In genomic region chr22:20579273-20580120, GRCh38 we compare ENCODE assay signal across 16 cellular contexts.
DNase-seq lines count a peak whose midpoint lies in the region; ATAC-seq and TF ChIP-seq lines count a peak whose summit lies in the region.
"Had no signal": no experiment of that assay in that cellular context is flagged by ENCODE, and none has a peak within 500 bp of the region (broad histone marks: within the 10 kb centered on the region; RNA-seq: fewer than 3 reads in every experiment).

No MANE protein-coding gene starts in this region.

- H3K27ac ChIP-seq in CD8-positive, alpha-beta T cell (ENCODE audit: low read depth, low read length), result no peak overlapping the region
- H3K27ac ChIP-seq in RWPE2 (ENCODE audit: poor library complexity, severe bottlenecking), result no peak overlapping the region
- H3K27ac ChIP-seq: heart left ventricle had no signal

- no peaks in the 10 kb centered on the region for H3K9me3 ChIP-seq in CD8-positive, alpha-beta T cell (ENCODE audit: low read length)
- H3K9me3 ChIP-seq in RWPE2 (ENCODE audit: severe bottlenecking), result no peaks in the 10 kb centered on the region
- H3K9me3 ChIP-seq: heart left ventricle had no signal

- no peak overlapping the region for H3K4me3 ChIP-seq in CD8-positive, alpha-beta T cell (ENCODE audit: low read depth, low read length)
- no peak overlapping the region for H3K4me3 ChIP-seq in RWPE2 (ENCODE audit: severe bottlenecking)
- H3K4me3 ChIP-seq: heart left ventricle had no signal

- H3K36me3 ChIP-seq in CD8-positive, alpha-beta T cell (ENCODE audit: insufficient read depth, low read length), result peaks cover 80% of the 10 kb centered on the region
- peaks cover 89% of the 10 kb centered on the region for H3K36me3 ChIP-seq in RWPE2 (ENCODE audit: low read depth)

- intact Hi-C loops in activated CD8-positive, alpha-beta T cell treated with anti-CD3 and anti-CD28 coated beads for 36 hours (cut with micrococcal nuclease), result no loop called here
- intact Hi-C loops in CD8-positive, alpha-beta T cell (cut with DNase I, micrococcal nuclease), result no loop called here
- intact Hi-C loops in natural killer cell (cut with micrococcal nuclease), result no loop called here

- no peak for TF ChIP-seq CTCF in activated CD8-positive, alpha-beta T cell treated with anti-CD3 and anti-CD28 coated beads for 36 hours (IDR thresholded peaks at IDR 0.05)
- TF ChIP-seq CTCF in CD8-positive, alpha-beta T cell (IDR thresholded peaks at IDR 0.05), result no peak
- TF ChIP-seq CTCF in RWPE2 (IDR thresholded peaks at IDR 0.05; ENCODE audit: poor library complexity, severe bottlenecking) (no peak), natural killer cell (IDR thresholded peaks at IDR 0.05) (no peak)

- no peak overlapping the region for H3K4me3 Mint-ChIP-seq in activated CD8-positive, alpha-beta T cell treated with anti-CD3 and anti-CD28 coated beads, Interleukin-2, amount 10 ng/mL, durations not matched to agents 7 days and 5 days
- no peak overlapping the region for H3K4me3 Mint-ChIP-seq in activated CD8-positive, alpha-beta T cell treated with anti-CD3 and anti-CD28 coated beads for 36 hours
- H3K4me3 Mint-ChIP-seq in CD8-positive, alpha-beta T cell, result no peak overlapping the region
- H3K4me3 Mint-ChIP-seq in natural killer cell, result peak overlapping the region; percentile 83
- H3K4me3 Mint-ChIP-seq: CD14-positive monocyte had no signal

- H3K27me3 Mint-ChIP-seq in activated CD8-positive, alpha-beta T cell treated with anti-CD3 and anti-CD28 coated beads, Interleukin-2, amount 10 ng/mL, durations not matched to agents 7 days and 5 days (ENCODE audit: low read depth), result no peaks in the 10 kb centered on the region
- no peaks in the 10 kb centered on the region for H3K27me3 Mint-ChIP-seq in activated CD8-positive, alpha-beta T cell treated with anti-CD3 and anti-CD28 coated beads for 36 hours
- H3K27me3 Mint-ChIP-seq in CD8-positive, alpha-beta T cell (ENCODE audit: low read depth), result no peaks in the 10 kb centered on the region
- H3K27me3 Mint-ChIP-seq in natural killer cell (ENCODE audit: low read depth in 2 of 2), result no peaks in the 10 kb centered on the region
- H3K27me3 Mint-ChIP-seq: T-helper 17 cell had no signal

- no peak for ATAC-seq in activated CD8-positive, alpha-beta T cell treated with anti-CD3 and anti-CD28 coated beads, Interleukin-2, amount 10 ng/mL, durations not matched to agents 7 days and 5 days
- no peak for ATAC-seq in activated CD8-positive, alpha-beta T cell treated with anti-CD3 and anti-CD28 coated beads for 36 hours
- ATAC-seq in CD8-positive, alpha-beta T cell, result no peak
- no peak for ATAC-seq in RWPE2 (ENCODE audit: low read depth)
- no peak for ATAC-seq in natural killer cell
- ATAC-seq in HG03196 (IDR thresholded peaks at IDR 0.05; ENCODE audit: unreplicated experiment), result no peak
- no peak for ATAC-seq in GM18870 (IDR thresholded peaks at IDR 0.05; ENCODE audit: unreplicated experiment)
- ATAC-seq: HCT116, T-helper 17 cell had no signal

- H3K27me3 ChIP-seq in CD8-positive, alpha-beta T cell (ENCODE audit: insufficient read depth, low read length), result no peaks in the 10 kb centered on the region
- H3K27me3 ChIP-seq in RWPE2 (ENCODE audit: insufficient read depth, poor library complexity, severe bottlenecking), result no peaks in the 10 kb centered on the region
- H3K27me3 ChIP-seq: heart left ventricle had no signal

- H3K4me1 Mint-ChIP-seq in activated CD8-positive, alpha-beta T cell treated with anti-CD3 and anti-CD28 coated beads, Interleukin-2, amount 10 ng/mL, durations not matched to agents 7 days and 5 days (ENCODE audit: low read depth), result peaks cover 9% of the 10 kb centered on the region
- H3K4me1 Mint-ChIP-seq in activated CD8-positive, alpha-beta T cell treated with anti-CD3 and anti-CD28 coated beads for 36 hours (ENCODE audit: low read depth), result peaks cover 29% of the 10 kb centered on the region
- peaks cover 45% of the 10 kb centered on the region for H3K4me1 Mint-ChIP-seq in CD8-positive, alpha-beta T cell (ENCODE audit: low read depth)
- peaks cover 54 to 75% of the 10 kb centered on the region in 2 donors for H3K4me1 Mint-ChIP-seq in natural killer cell

- H3K4me1 ChIP-seq in CD8-positive, alpha-beta T cell (ENCODE audit: insufficient read depth, low read length), result peaks cover 43% of the 10 kb centered on the region
- no peaks in the 10 kb centered on the region for H3K4me1 ChIP-seq in RWPE2 (ENCODE audit: insufficient read depth, poor library complexity, severe bottlenecking)

- H3K9me3 Mint-ChIP-seq in activated CD8-positive, alpha-beta T cell treated with anti-CD3 and anti-CD28 coated beads, Interleukin-2, amount 10 ng/mL, durations not matched to agents 7 days and 5 days (ENCODE audit: insufficient read depth), result no peaks in the 10 kb centered on the region
- no peaks in the 10 kb centered on the region for H3K9me3 Mint-ChIP-seq in activated CD8-positive, alpha-beta T cell treated with anti-CD3 and anti-CD28 coated beads for 36 hours
- no peaks in the 10 kb centered on the region for H3K9me3 Mint-ChIP-seq in CD8-positive, alpha-beta T cell
- H3K9me3 Mint-ChIP-seq in natural killer cell, result no peaks in the 10 kb centered on the region
- H3K9me3 Mint-ChIP-seq: CD14-positive monocyte had no signal

- H3K36me3 Mint-ChIP-seq in activated CD8-positive, alpha-beta T cell treated with anti-CD3 and anti-CD28 coated beads, Interleukin-2, amount 10 ng/mL, durations not matched to agents 7 days and 5 days (ENCODE audit: low read depth), result peaks cover 48% of the 10 kb centered on the region
- peaks cover 21% of the 10 kb centered on the region for H3K36me3 Mint-ChIP-seq in activated CD8-positive, alpha-beta T cell treated with anti-CD3 and anti-CD28 coated beads for 36 hours (ENCODE audit: low read depth)
- H3K36me3 Mint-ChIP-seq in CD8-positive, alpha-beta T cell, result peaks cover 88% of the 10 kb centered on the region
- H3K36me3 Mint-ChIP-seq in natural killer cell, result no peaks in the 10 kb centered on the region

- CTCF ChIA-PET in activated CD8-positive, alpha-beta T cell treated with anti-CD3 and anti-CD28 coated beads, Interleukin-2, amount 10 ng/mL, durations not matched to agents 7 days and 5 days (lab: Charles Lee), result interaction anchor here (0.6 to 3.1 kb wide), 4 partner anchors 15 to 162 kb away, joined by 3 to 12 read pairs (median 4); no protein-coding TSS in a partner anchor
- CTCF ChIA-PET in activated CD8-positive, alpha-beta T cell treated with anti-CD3 and anti-CD28 coated beads for 36 hours (lab: Charles Lee), result interaction anchor here (1.4 to 1.7 kb wide), 3 partner anchors 8 to 15 kb away, joined by 4 to 5 read pairs (median 4); no protein-coding TSS in a partner anchor
- CTCF ChIA-PET in CD8-positive, alpha-beta T cell (lab: Charles Lee), result interaction anchor here (1.0 to 2.0 kb wide), 4 partner anchors 8 to 152 kb away, joined by 3 to 12 read pairs (median 5); no protein-coding TSS in a partner anchor

- DNase-seq in activated CD8-positive, alpha-beta T cell treated with anti-CD3 and anti-CD28 coated beads, Interleukin-2, amount 10 ng/mL, durations not matched to agents 7 days and 5 days, result no peak
- DNase-seq in activated CD8-positive, alpha-beta T cell treated with anti-CD3 and anti-CD28 coated beads for 36 hours, result no peak
- peak in 1 of 7 experiments; percentile 3 for DNase-seq in CD8-positive, alpha-beta T cell
- DNase-seq in RWPE2 (ENCODE audit: low spot score) (peak; percentile 30), natural killer cell (no peak), germinal center (ENCODE audit: low spot score) (no peak)
- DNase-seq: activated CD4-positive, CD25-positive, alpha-beta regulatory T cell; heart left ventricle; NCI-H1436; SHP77 treated with DMSO at 0.1 percent for 48 hours; stimulated activated naive CD4-positive, alpha-beta T cell; T-helper 17 cell had no signal

- POLR2A ChIA-PET in activated CD8-positive, alpha-beta T cell treated with anti-CD3 and anti-CD28 coated beads, Interleukin-2, amount 10 ng/mL, durations not matched to agents 7 days and 5 days (lab: Charles Lee), result interaction anchor here (0.9 kb wide), 1 partner anchor 12 kb away, joined by 3 read pairs; no protein-coding TSS in a partner anchor
- POLR2A ChIA-PET in activated CD8-positive, alpha-beta T cell treated with anti-CD3 and anti-CD28 coated beads for 36 hours (lab: Charles Lee), result interaction anchor here (1.1 kb wide), 1 partner anchor 28 kb away, joined by 3 read pairs; no protein-coding TSS in a partner anchor
- POLR2A ChIA-PET in CD8-positive, alpha-beta T cell (lab: Charles Lee), result interaction anchor here (0.5 to 1.0 kb wide), 3 partner anchors 13 to 169 kb away, joined by 3 to 4 read pairs (median 4); no protein-coding TSS in a partner anchor

- peak overlapping the region; percentile 36 for H3K27ac Mint-ChIP-seq in activated CD8-positive, alpha-beta T cell treated with anti-CD3 and anti-CD28 coated beads, Interleukin-2, amount 10 ng/mL, durations not matched to agents 7 days and 5 days
- H3K27ac Mint-ChIP-seq in activated CD8-positive, alpha-beta T cell treated with anti-CD3 and anti-CD28 coated beads for 36 hours, result no peak overlapping the region
- peak overlapping the region; percentile 37 for H3K27ac Mint-ChIP-seq in CD8-positive, alpha-beta T cell
- H3K27ac Mint-ChIP-seq in natural killer cell, result peak overlapping the region; percentile 94 to 97
- H3K27ac Mint-ChIP-seq: T-helper 17 cell had no signal
